2 cellular contexts compared by ENCODE assay signal in the genomic region with DNA sequence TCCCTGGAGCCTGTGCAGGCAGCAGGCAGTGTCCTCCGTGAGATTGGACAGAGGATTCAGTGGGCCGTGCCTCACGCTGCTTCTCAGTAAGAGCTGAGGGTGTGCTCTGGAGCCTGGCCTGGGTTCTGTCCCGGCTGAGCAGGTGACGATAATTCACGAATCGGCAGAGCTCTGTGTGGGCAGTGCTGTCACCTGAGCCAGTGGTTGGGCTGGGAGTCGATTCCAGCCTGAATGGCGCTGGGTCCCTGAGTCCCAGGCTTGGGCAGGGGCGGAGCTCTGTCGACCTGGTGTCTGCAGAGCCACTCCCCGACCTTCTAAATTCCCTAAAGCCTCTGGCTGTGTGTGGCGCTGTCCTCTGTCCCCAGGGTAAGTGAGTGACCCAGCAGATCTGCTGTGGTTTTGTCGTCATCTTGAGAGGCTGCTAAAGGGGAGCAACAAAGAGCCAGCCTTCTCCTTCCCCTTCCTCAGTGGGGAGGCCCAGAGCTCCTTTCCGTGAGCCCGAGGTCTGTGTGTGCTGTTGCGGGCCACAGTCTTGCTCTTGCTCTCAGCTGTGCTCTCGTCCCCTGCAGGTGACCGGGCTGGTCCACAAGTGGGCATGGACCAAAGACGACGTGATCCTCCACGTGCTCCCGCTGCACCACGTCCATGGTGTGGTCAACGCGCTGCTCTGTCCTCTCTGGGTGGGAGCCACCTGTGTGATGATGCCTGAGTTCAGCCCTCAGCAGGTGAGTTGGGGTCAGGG.
TF ChIP-seq lines count a peak whose summit lies in the region.

No MANE protein-coding gene starts in this region.

TF ChIP-seq in Ishikawa, 13 proteins besides CTCF, POLR2A, EP300 and RAD21:
- no peak for TF ChIP-seq TEAD4 (IDR thresholded peaks at IDR 0.05)
- TF ChIP-seq, protein P1, sequence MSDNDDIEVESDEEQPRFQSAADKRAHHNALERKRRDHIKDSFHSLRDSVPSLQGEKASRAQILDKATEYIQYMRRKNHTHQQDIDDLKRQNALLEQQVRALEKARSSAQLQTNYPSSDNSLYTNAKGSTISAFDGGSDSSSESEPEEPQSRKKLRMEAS (IDR thresholded peaks at IDR 0.05) = no peak
- TF ChIP-seq, protein P2, sequence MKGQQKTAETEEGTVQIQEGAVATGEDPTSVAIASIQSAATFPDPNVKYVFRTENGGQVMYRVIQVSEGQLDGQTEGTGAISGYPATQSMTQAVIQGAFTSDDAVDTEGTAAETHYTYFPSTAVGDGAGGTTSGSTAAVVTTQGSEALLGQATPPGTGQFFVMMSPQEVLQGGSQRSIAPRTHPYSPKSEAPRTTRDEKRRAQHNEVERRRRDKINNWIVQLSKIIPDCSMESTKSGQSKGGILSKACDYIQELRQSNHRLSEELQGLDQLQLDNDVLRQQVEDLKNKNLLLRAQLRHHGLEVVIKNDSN (IDR thresholded peaks at IDR 0.05) = 0 out of 2 replicates have a peak, but pooled peaks have one; percentile 11

TF ChIP-seq in GM12878, 131 proteins besides CTCF, POLR2A, EP300 and RAD21:
- no peak for TF ChIP-seq JUNB (IDR thresholded peaks at IDR 0.05)
- no peak for TF ChIP-seq TCF12 (IDR thresholded peaks at IDR 0.05; ENCODE audit: low read depth, low read length)
- TF ChIP-seq RUNX3 (IDR thresholded peaks at IDR 0.05; ENCODE audit: low read length) = no peak
- no peak for TF ChIP-seq ATF7 (IDR thresholded peaks at IDR 0.05; ENCODE audit: low read depth)
- TF ChIP-seq HCFC1 (IDR thresholded peaks at IDR 0.05; ENCODE audit: low read length) = no peak
- no peak for TF ChIP-seq BCL11A (IDR thresholded peaks at IDR 0.05; ENCODE audit: low read depth, low read length)
- TF ChIP-seq USF2 (IDR thresholded peaks at IDR 0.05; ENCODE audit: borderline replicate concordance, low read depth, low read length) = no peak
- no peak for TF ChIP-seq TCF7 (IDR thresholded peaks at IDR 0.05; ENCODE audit: borderline replicate concordance)
- TF ChIP-seq BMI1 (IDR thresholded peaks at IDR 0.05; ENCODE audit: borderline replicate concordance) = no peak
- TF ChIP-seq HDGF (IDR thresholded peaks at IDR 0.05) = no peak
- TF ChIP-seq GABPA (IDR thresholded peaks at IDR 0.05; ENCODE audit: low read depth) = no peak
- no peak for TF ChIP-seq HDAC6 (IDR thresholded peaks at IDR 0.05; ENCODE audit: unreplicated experiment)
- TF ChIP-seq KLF5 (IDR thresholded peaks at IDR 0.05; ENCODE audit: partially characterized antibody) = no peak
- TF ChIP-seq BHLHE40 (IDR thresholded peaks at IDR 0.05; ENCODE audit: borderline replicate concordance in 1 of 2, low read depth in 2 of 2, low read length in 1 of 2) = no peak
